9 cellular contexts compared by ENCODE assay signal in the genomic region with DNA sequence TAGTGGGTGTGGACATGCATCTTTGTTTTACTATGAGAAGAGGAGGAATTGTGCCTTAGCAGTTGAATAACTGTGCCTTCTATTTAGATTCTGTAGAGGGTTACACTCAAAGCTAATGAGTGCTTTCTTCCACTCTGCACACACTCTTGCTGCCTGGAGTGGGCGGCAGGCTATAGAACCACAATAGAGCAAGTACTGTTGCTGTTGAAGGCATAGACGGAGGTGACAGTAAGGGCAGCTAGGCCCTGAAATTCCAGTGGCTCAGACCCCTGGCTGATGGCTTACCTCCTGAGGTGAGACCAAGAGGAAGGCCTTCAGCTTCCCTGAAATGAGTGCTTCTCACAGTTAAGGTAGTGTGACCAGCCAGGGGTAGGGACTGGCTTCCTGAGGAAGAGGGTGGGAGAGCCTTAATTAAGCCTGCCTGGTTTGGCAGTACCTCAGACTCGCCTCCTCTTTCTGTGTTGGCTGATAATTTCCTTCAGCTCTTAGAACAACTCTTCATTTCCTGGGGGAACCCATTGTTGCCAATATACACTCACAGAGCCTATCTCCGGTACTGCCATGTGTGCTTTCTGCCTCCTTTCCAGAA. TPM values are rescaled to one million over a fixed set of nuclear protein-coding genes. Genes with fewer than 3 reads are reported as not detected.
A peak's percentile ranks its signal among the peaks of the same experiment; 100 is the strongest.
DNase-seq lines count a peak whose midpoint lies in the region; ATAC-seq, FAIRE-seq and TF ChIP-seq lines count a peak whose summit lies in the region.
"Had no signal": no experiment of that assay in that cellular context is flagged by ENCODE, and none has a peak within 500 bp of the region (broad histone marks: within the 10 kb centered on the region; RNA-seq: fewer than 3 reads in every experiment).

No MANE protein-coding gene starts in this region.

- H3K4me1 ChIP-seq in muscle layer of duodenum (ENCODE audit: control insufficient read depth in 1 of 2, insufficient read depth in 2 of 2, low read length in 2 of 2) (peaks cover 65 to 76% of the 10 kb centered on the region in 2 donors), uterus (peaks cover 14 to 23% of the 10 kb centered on the region in 2 donors)

- no peak for TF ChIP-seq POLR2A in uterus (IDR thresholded peaks at IDR 0.05)

- H3K9me3 Mint-ChIP-seq in activated naive CD4-positive, alpha-beta T cell treated with anti-CD3 and anti-CD28 coated beads, Interleukin-2, amount 50 U/mL, for 24 hours: no peaks in the 10 kb centered on the region

- DNase-seq in activated effector memory CD4-positive, alpha-beta T cell treated with anti-CD3 and anti-CD28 coated beads, Interleukin-2, amount 50 U/mL, for 16 hours: peak; percentile 80
- DNase-seq in activated effector memory CD4-positive, alpha-beta T cell treated with Interleukin-2 at 50 U/mL for 16 hours: no peak
- DNase-seq in uterus: no peak
- no peak for DNase-seq in globus pallidus (ENCODE audit: low spot score)
- DNase-seq in urothelium cell line (ENCODE audit: low spot score): no peak

- H3K36me3 Mint-ChIP-seq in activated naive CD4-positive, alpha-beta T cell treated with anti-CD3 and anti-CD28 coated beads, Interleukin-2, amount 50 U/mL, for 24 hours: peaks cover 13% of the 10 kb centered on the region

- peak overlapping the region; percentile 99 for H3K27ac Mint-ChIP-seq in activated naive CD4-positive, alpha-beta T cell treated with anti-CD3 and anti-CD28 coated beads, Interleukin-2, amount 50 U/mL, for 24 hours

- H3K4me1 Mint-ChIP-seq in activated naive CD4-positive, alpha-beta T cell treated with anti-CD3 and anti-CD28 coated beads, Interleukin-2, amount 50 U/mL, for 24 hours: peaks cover 96% of the 10 kb centered on the region

- H3K27ac ChIP-seq in muscle layer of duodenum (ENCODE audit: low read length) (peak overlapping the region; percentile 37), uterus (peak overlapping the region; percentile 63 to 67)
- H3K27ac ChIP-seq: C4-2B had no signal

- ATAC-seq in HG03520 (IDR thresholded peaks at IDR 0.05; ENCODE audit: unreplicated experiment): no peak

- H3K4me3 ChIP-seq in muscle layer of duodenum (ENCODE audit: low read depth in 1 of 2, low read length in 2 of 2) (no peak overlapping the region), uterus (no peak overlapping the region)

- H3K27me3 ChIP-seq in muscle layer of duodenum (ENCODE audit: low read depth, low read length) (no peaks in the 10 kb centered on the region), uterus (no peaks in the 10 kb centered on the region)

- no peaks in the 10 kb centered on the region for H3K27me3 Mint-ChIP-seq in activated naive CD4-positive, alpha-beta T cell treated with anti-CD3 and anti-CD28 coated beads, Interleukin-2, amount 50 U/mL, for 24 hours

- H3K4me3 Mint-ChIP-seq in activated naive CD4-positive, alpha-beta T cell treated with anti-CD3 and anti-CD28 coated beads, Interleukin-2, amount 50 U/mL, for 24 hours: peak overlapping the region; percentile 74

- intact Hi-C loops in uterus (cut with DNase I; ENCODE audit: low total_unique reads): no loop called here

- H3K36me3 ChIP-seq in muscle layer of duodenum (ENCODE audit: control insufficient read depth in 1 of 2, insufficient read depth in 2 of 2, low read length in 2 of 2): no peaks in the 10 kb centered on the region
- no peaks in the 10 kb centered on the region for H3K36me3 ChIP-seq in uterus

- no peak for FAIRE-seq in urothelium cell line (lab: Jason Lieb, UNC)

- H3K9me3 ChIP-seq in muscle layer of duodenum (ENCODE audit: control insufficient read depth in 1 of 2, low read length in 2 of 2) (no peaks in the 10 kb centered on the region), uterus (no peaks in the 10 kb centered on the region)

- TF ChIP-seq CTCF in uterus (IDR thresholded peaks at IDR 0.05): no peak

RNA-seq across cellular contexts. Expression of a gene that starts 24.7 kb away (rescaled TPM):
- 10 to 100 TPM in 3 of 4 donors, 1 to 10 TPM in 1; 8.8 to 35.1 (median 17.6) TPM for total RNA-seq in uterus
